Comparison of ENCODE assay signal across 14 cellular contexts in the genomic region with DNA sequence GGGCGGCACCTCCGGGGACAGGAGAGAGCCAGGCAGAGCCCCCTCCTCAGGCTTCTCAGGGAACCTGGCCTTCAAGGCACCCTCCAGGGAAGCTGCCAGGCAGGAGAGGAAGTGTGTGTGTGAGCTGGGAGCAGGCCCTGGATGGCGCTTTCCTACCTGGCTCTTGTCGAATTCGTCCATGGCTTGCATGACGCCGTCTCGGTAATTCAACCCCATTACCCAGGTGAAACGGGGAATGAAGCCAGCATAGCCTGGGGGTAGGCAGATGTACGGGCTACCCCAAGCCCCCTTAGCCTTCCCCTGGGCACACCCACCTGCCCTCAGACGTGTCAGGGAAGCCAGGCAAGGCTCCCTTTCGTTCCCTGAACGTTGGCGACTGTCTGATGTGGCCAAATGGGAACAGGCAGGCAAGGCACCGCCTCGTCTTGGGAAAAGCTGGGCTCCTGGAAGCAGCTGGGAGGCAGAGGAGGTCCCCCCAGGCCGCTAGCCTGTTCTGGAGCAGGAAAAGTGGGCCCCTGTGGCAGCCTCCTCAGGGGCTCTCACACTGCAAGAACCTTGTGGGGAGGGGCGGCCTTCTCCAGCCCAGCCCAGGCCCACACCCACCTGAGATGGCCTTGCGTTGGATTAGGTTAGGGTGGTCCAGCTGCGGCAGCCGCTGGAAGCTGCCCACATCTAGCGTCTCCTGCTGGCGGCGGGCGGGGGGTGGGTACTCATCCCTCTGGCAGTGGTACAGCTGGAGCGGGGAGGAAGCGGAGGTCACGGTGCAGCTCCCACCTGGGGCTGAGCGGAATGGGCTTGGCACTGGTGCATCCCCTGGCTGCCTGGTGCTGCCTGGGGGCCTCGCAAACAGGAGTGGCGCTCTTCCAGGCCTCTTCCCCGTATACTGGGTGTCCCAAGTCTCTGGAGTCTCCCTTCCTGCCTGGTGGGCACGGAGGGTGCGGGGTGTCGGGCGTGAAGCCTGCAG. TPM values are rescaled to one million over a fixed set of nuclear protein-coding genes. Genes with fewer than 3 reads are reported as not detected.
DNase-seq lines count a peak whose midpoint lies in the region; ATAC-seq and TF ChIP-seq lines count a peak whose summit lies in the region.
"Had no signal": no experiment of that assay in that cellular context is flagged by ENCODE, and none has a peak within 500 bp of the region (broad histone marks: within the 10 kb centered on the region; RNA-seq: fewer than 3 reads in every experiment).

No MANE protein-coding gene starts in this region.

- H3K9me3 Mint-ChIP-seq in CD4-positive, alpha-beta T cell, result no peaks in the 10 kb centered on the region
- H3K9me3 Mint-ChIP-seq: natural killer cell had no signal

- no peak overlapping the region for H3K9ac ChIP-seq in HCT116 (ENCODE audit: low read length)

- no peaks in the 10 kb centered on the region for H3K9me3 ChIP-seq in CD4-positive, alpha-beta T cell (ENCODE audit: control insufficient read depth, low read length)
- H3K9me3 ChIP-seq in HCT116 (ENCODE audit: control insufficient read depth in 1 of 2, insufficient read depth in 1 of 2, low read depth in 1 of 2, low read length in 2 of 2) (no peaks in the 10 kb centered on the region), ascending aorta (no peaks in the 10 kb centered on the region)
- H3K9me3 ChIP-seq: stomach had no signal

- peaks cover 22% of the 10 kb centered on the region for H3K36me3 Mint-ChIP-seq in CD4-positive, alpha-beta T cell (ENCODE audit: low read depth)
- H3K36me3 Mint-ChIP-seq: natural killer cell had no signal

- peak overlapping the region; percentile 89 for H3K27ac Mint-ChIP-seq in CD4-positive, alpha-beta T cell

- no TSS peak for BruUV-seq in HCT116 (replicated peaks; lab: Mats Ljungman, UMichigan)

- H3K27ac ChIP-seq in CD4-positive, alpha-beta T cell (ENCODE audit: low read depth, low read length), result no peak overlapping the region
- H3K27ac ChIP-seq in HCT116 (ENCODE audit: low read depth, low read length) (peak overlapping the region; percentile 19; the same call in 1 of the 2 replicates), caudate nucleus (ENCODE audit: low read depth, low read length) (no peak overlapping the region), ascending aorta (no peak overlapping the region)
- H3K27ac ChIP-seq: stomach had no signal

- H3K4me1 Mint-ChIP-seq in CD4-positive, alpha-beta T cell (ENCODE audit: low read depth), result peaks cover 12% of the 10 kb centered on the region

- CTCF ChIA-PET in CD4-positive, alpha-beta T cell (lab: Charles Lee), result interaction anchor here (1.8 kb wide), 1 partner anchor 8 kb away, joined by 4 read pairs; no protein-coding TSS in a partner anchor
- CTCF ChIA-PET in HCT116 (lab: Charles Lee), result interaction anchor here (2.4 kb wide), 1 partner anchor 8 kb away, joined by 7 read pairs; no protein-coding TSS in a partner anchor

- H3K4me3 Mint-ChIP-seq in CD4-positive, alpha-beta T cell, result peak overlapping the region; percentile 85
- H3K4me3 Mint-ChIP-seq: natural killer cell had no signal

- no peaks in the 10 kb centered on the region for H3K27me3 Mint-ChIP-seq in CD4-positive, alpha-beta T cell

- H3K4me3 ChIP-seq in HCT116 (replicated peaks in 1 of 2; ENCODE audit: low read depth in 1 of 2, low read length in 2 of 2) (no peak overlapping the region), ascending aorta (no peak overlapping the region)

- TF ChIP-seq RAD21 in HCT116 (IDR thresholded peaks at IDR 0.05; ENCODE audit: low read depth), result no peak

- no peak for ATAC-seq in CD4-positive, alpha-beta T cell (ENCODE audit: poor library complexity)
- no peak for ATAC-seq in HCT116
- ATAC-seq in SK-N-SH treated with all-trans-retinoic acid at 6 μM for 48 hours, result peak; percentile 0; the same call in 2 of the 3 replicates
- ATAC-seq in GM21367 (IDR thresholded peaks at IDR 0.05; ENCODE audit: unreplicated experiment), result no peak
- ATAC-seq: natural killer cell had no signal

- H4K20me1 ChIP-seq in HCT116 (ENCODE audit: insufficient read depth), result peaks cover 21% of the 10 kb centered on the region; the same call in 1 of the 2 replicates

- intact Hi-C loops in CD4-positive, alpha-beta T cell (cut with DNase I, micrococcal nuclease), result no loop called here
- intact Hi-C loops in HCT116 (cut with micrococcal nuclease) (no loop called here), ascending aorta (cut with DNase I) (no loop called here)

- no peak overlapping the region for H3K4me2 ChIP-seq in HCT116 (ENCODE audit: low read length)

- TF ChIP-seq CTCF in CD4-positive, alpha-beta T cell (IDR thresholded peaks at IDR 0.05), result no peak
- TF ChIP-seq CTCF in HCT116 (IDR thresholded peaks at IDR 0.05 in 2 of 3, conservative IDR thresholded peaks at IDR 0.05 in 1 of 3; ENCODE audit: borderline replicate concordance in 1 of 3, insufficient read depth in 1 of 3, low read depth in 2 of 3, low read length in 2 of 3) (no peak), ascending aorta (IDR thresholded peaks at IDR 0.05) (no peak)

- H3K79me2 ChIP-seq in HCT116 (ENCODE audit: insufficient read depth, low read length), result peaks cover 26% of the 10 kb centered on the region

- peak in 1 of 10 experiments; percentile 5 for DNase-seq in CD4-positive, alpha-beta T cell
- DNase-seq in HCT116 (ENCODE audit: low read depth, low spot score) (no peak), kidney tubule cell (ENCODE audit: low spot score) (peak; percentile 37), caudate nucleus (lab: John Stamatoyannopoulos, UW) (no peak), ascending aorta (ENCODE audit: low spot score in 2 of 2) (no peak), SK-N-DZ (ENCODE audit: low spot score) (no peak)
- DNase-seq: activated CD8-positive, alpha-beta memory T cell treated with anti-CD3 and anti-CD28 coated beads for 24 hours; amygdala; natural killer cell; NCI-H510A; stomach; SW 1271 had no signal

- TF ChIP-seq POLR2A in HCT116 (IDR thresholded peaks at IDR 0.05; ENCODE audit: borderline replicate concordance, extremely low read depth, insufficient read depth, insufficient read length), result peak; percentile 0

- RAD21 ChIA-PET in HCT116 (lab: Charles Lee; ENCODE audit: low non-redundant PET in 1 of 2, low total read pairs in 2 of 2, uncharacterized antibody in 2 of 2, unreplicated experiment in 2 of 2), result no interaction called here

- H3K36me3 ChIP-seq in HCT116 (ENCODE audit: control insufficient read depth in 1 of 2, insufficient read depth in 2 of 2, low read length in 2 of 2) (peaks cover 11 to 21% of the 10 kb centered on the region in 2 experiments), ascending aorta (peaks cover 14 to 20% of the 10 kb centered on the region in 2 donors)

- H2AFZ ChIP-seq in HCT116 (ENCODE audit: low read depth, low read length, poor library complexity, severe bottlenecking), result no peak overlapping the region

- no peaks in the 10 kb centered on the region for H3K9me2 ChIP-seq in HCT116 (ENCODE audit: insufficient read depth)

- H3K27me3 ChIP-seq in CD4-positive, alpha-beta T cell (ENCODE audit: control insufficient read depth, insufficient read depth, low read length), result no peaks in the 10 kb centered on the region
- H3K27me3 ChIP-seq in HCT116 (ENCODE audit: insufficient read depth, low read length), result no peaks in the 10 kb centered on the region
- no peaks in the 10 kb centered on the region for H3K27me3 ChIP-seq in ascending aorta
- H3K27me3 ChIP-seq: stomach had no signal

- POLR2A ChIA-PET in CD4-positive, alpha-beta T cell (lab: Charles Lee), result interaction anchor here (3.3 kb wide), 1 partner anchor 9 kb away, joined by 27 read pairs; the partner anchor contains the start of gene NELFB
- POLR2A ChIA-PET in HCT116 (lab: Charles Lee), result interaction anchor here (1.1 to 1.7 kb wide), 3 partner anchors 9 to 177 kb away, joined by 3 to 5 read pairs (median 4); partner anchors contain the start of gene SSNA1

- peaks cover 8 to 24% of the 10 kb centered on the region in 2 experiments for H3K4me1 ChIP-seq in HCT116 (ENCODE audit: control insufficient read depth in 1 of 2, insufficient read depth in 2 of 2, low read length in 2 of 2)
- peaks cover 13 to 16% of the 10 kb centered on the region in 2 donors for H3K4me1 ChIP-seq in ascending aorta

TF ChIP-seq in HCT116, 20 proteins besides CTCF, POLR2A, EP300 and RAD21 (continues in another document):
- TF ChIP-seq EZH2 (IDR thresholded peaks at IDR 0.05) (no peak), POLR2AphosphoS5 (IDR thresholded peaks at IDR 0.05; ENCODE audit: low read depth, low read length) (no peak), JUND (IDR thresholded peaks at IDR 0.05) (no peak), SIN3A (IDR thresholded peaks at IDR 0.05; ENCODE audit: low read depth) (no peak)

TF ChIP-seq in SK-N-SH treated with all-trans-retinoic acid at 6 μM for 48 hours, 23 proteins besides CTCF, POLR2A, EP300 and RAD21:
- TF ChIP-seq ZC3H10 (CRISPR knock-in tag; IDR thresholded peaks at IDR 0.05), result no peak

RNA-seq across cellular contexts. Expression of gene TUBB4B, which starts 3.7 kb away (rescaled TPM):
- total RNA-seq in CD4-positive, alpha-beta T cell, result 10 to 100 TPM; 93.8 to 98.2 TPM
- 502 TPM for total RNA-seq in HCT116 (2021; ENCODE audit: unreplicated experiment)
- 824 and 914 TPM in 2 replicates for polyA plus RNA-seq in HCT116 (2012)
- total RNA-seq in ascending aorta, result 403 TPM
- polyA plus RNA-seq in SK-N-DZ (2014; cell fraction: cytosol; rRNA removed), result 521 and 591 TPM in 2 replicates
- 321 and 345 TPM in 2 replicates for polyA plus RNA-seq in SK-N-DZ (2014; cell fraction: nucleus; rRNA removed)

RNA-seq across cellular contexts. Expression of gene STPG3, which starts 6.3 kb away (rescaled TPM):
- not detected for total RNA-seq in CD4-positive, alpha-beta T cell
- not detected for total RNA-seq in HCT116 (2021; ENCODE audit: unreplicated experiment)
- 0.40 TPM in 2 replicates for polyA plus RNA-seq in HCT116 (2012)
- total RNA-seq in ascending aorta, result not detected
- not detected in 2 replicates for polyA plus RNA-seq in SK-N-DZ (2014; cell fraction: cytosol; rRNA removed)
- polyA plus RNA-seq in SK-N-DZ (2014; cell fraction: nucleus; rRNA removed), result 0.70 and 1.4 TPM in 2 replicates
- total RNA-seq: natural killer cell, stomach had no signal
- polyA plus RNA-seq: stomach had no signal

RNA-seq across cellular contexts. Expression of gene NELFB, which starts 10.4 kb away (rescaled TPM):
- 10 to 100 TPM; 20.7 to 21.2 TPM for total RNA-seq in CD4-positive, alpha-beta T cell
- total RNA-seq in HCT116 (2021; ENCODE audit: unreplicated experiment) (86.4 TPM), ascending aorta (71.7 TPM)
- polyA plus RNA-seq in HCT116 (2012), result 85.5 and 92.1 TPM in 2 replicates
- polyA plus RNA-seq in SK-N-DZ (2014; cell fraction: cytosol; rRNA removed), result 116 TPM in 2 replicates
- polyA plus RNA-seq in SK-N-DZ (2014; cell fraction: nucleus; rRNA removed), result 73.0 and 86.4 TPM in 2 replicates

RNA-seq across cellular contexts. Expression of gene SLC34A3, which starts 14.1 kb away (rescaled TPM):
- total RNA-seq in CD4-positive, alpha-beta T cell, result not detected
- total RNA-seq in HCT116 (2021; ENCODE audit: unreplicated experiment) (0.15 TPM), ascending aorta (not detected)
- 0.07 and 0.18 TPM in 2 replicates for polyA plus RNA-seq in HCT116 (2012)
- 0.57 TPM in 1 of 2 replicates, not detected in the other for polyA plus RNA-seq in SK-N-DZ (2014; cell fraction: cytosol; rRNA removed)
- polyA plus RNA-seq in SK-N-DZ (2014; cell fraction: nucleus; rRNA removed), result 0.82 TPM in 1 of 2 replicates, not detected in the other
- total RNA-seq: natural killer cell had no signal

RNA-seq across cellular contexts. Expression of gene RNF224, which starts 17.5 kb away (rescaled TPM):
- total RNA-seq in CD4-positive, alpha-beta T cell, result under 1 TPM in 1 of 2 experiments, not detected in 1; 0.14 TPM
- 0.30 TPM for total RNA-seq in HCT116 (2021; ENCODE audit: unreplicated experiment)
- 0.45 and 0.53 TPM in 2 replicates for polyA plus RNA-seq in HCT116 (2012)
- total RNA-seq in ascending aorta, result not detected
- 0.44 TPM in 1 of 2 replicates, not detected in the other for polyA plus RNA-seq in SK-N-DZ (2014; cell fraction: cytosol; rRNA removed)
- 0.75 TPM in 1 of 2 replicates, not detected in the other for polyA plus RNA-seq in SK-N-DZ (2014; cell fraction: nucleus; rRNA removed)
- total RNA-seq: natural killer cell, stomach had no signal
